ENCODE assay signal across 24 cellular contexts in the genomic region with DNA sequence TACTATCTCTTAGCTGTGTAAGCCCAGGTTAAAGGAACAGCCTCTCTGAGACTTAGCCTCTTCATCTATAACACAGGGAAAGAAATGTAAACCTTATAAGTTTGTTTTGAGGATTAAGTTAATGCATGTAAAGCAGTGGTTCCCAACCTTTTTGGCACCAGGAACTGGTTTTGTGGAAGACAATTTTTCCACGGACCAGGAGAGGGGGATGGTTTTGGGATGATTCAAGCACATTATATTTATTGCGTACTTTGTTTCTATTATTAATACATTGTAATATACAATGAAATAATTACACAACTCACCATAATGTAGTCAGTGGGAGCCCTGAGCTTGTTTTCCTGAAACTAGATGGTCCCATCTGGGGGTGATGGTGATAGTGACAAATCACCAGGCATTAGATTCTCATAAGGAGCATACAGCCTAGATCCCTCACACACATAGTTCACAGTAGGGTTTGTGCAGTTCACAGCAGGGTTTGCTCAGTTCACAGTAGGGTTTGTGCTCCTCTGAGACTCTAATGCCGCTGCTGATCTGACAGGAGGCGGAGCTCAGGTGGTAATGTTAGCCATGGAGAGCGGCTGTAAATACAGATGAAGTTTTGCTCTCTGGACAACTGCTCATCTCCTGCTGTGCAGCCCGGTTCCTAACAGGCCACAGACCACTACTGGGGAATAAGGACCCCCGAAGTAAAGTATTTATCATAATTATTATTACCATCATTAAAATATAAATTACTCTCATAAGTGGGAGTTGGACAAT.
"Had no signal": no experiment of that assay in that cellular context is flagged by ENCODE, and none has a peak within 500 bp of the region (broad histone marks: within the 10 kb centered on the region; RNA-seq: fewer than 3 reads in every experiment).

No MANE protein-coding gene starts in this region.

- H3K4me3 Mint-ChIP-seq: activated CD4-positive, alpha-beta T cell treated with anti-CD3 and anti-CD28 coated beads, Interleukin-2, amount 10 ng/mL, durations not matched to agents 7 days and 5 days; activated CD8-positive, alpha-beta T cell treated with anti-CD3 and anti-CD28 coated beads, Interleukin-2, amount 10 ng/mL, durations not matched to agents 7 days and 5 days; natural killer cell; stimulated activated naive CD8-positive, alpha-beta T cell treated with anti-CD3 and anti-CD28 coated beads, Interleukin-15, Interleukin-2, amounts not matched to agents 100 ng/mL and 50 ng/mL, for 24 hours; T-cell; T-helper 2 cell treated with Interferon-gamma antibody and Interleukin-4, amounts not matched to agents 5 μg/mL and 100 μg/mL, for 36 hours had no signal

- ATAC-seq: activated CD8-positive, alpha-beta T cell treated with anti-CD3 and anti-CD28 coated beads, Interleukin-2, amount 10 ng/mL, durations not matched to agents 7 days and 5 days; activated naive CD4-positive, alpha-beta T cell treated with anti-CD3 and anti-CD28 coated beads, Interleukin-2, amount 50 U/mL, for 72 hours; natural killer cell; T-cell; upper lobe of right lung had no signal

- H3K4me1 ChIP-seq: prostate gland had no signal

- DNase-seq: activated CD4-positive, alpha-beta T cell treated with anti-CD3 and anti-CD28 coated beads, Interleukin-2, amount 10 ng/mL, durations not matched to agents 7 days and 5 days; activated CD4-positive, CD25-positive, alpha-beta regulatory T cell treated with anti-CD3 and anti-CD28 coated beads, Interleukin-2, amount 50 U/mL, for 72 hours; activated CD8-positive, alpha-beta T cell treated with anti-CD3 and anti-CD28 coated beads, Interleukin-2, amount 10 ng/mL, durations not matched to agents 7 days and 5 days; activated gamma-delta T cell treated with Interleukin-2 at 50 U/mL for 16 hours; adrenal gland; dermis blood vessel endothelial cell; effector CD8-positive, alpha-beta T cell; erythroblast; hypothalamus; left ventricle myocardium inferior; midbrain; natural killer cell; ovary; stimulated activated CD4-positive, alpha-beta T cell treated with anti-CD3 and anti-CD28 coated beads, Interleukin-1b, Interleukin-23, amount 100 ng/mL, for 48 hours; T-cell; thyroid gland; upper lobe of right lung; WERI-Rb-1 had no signal

- H3K4me3 ChIP-seq: adrenal gland, ascending aorta, left ventricle myocardium inferior, ovary, prostate gland, right atrium auricular region, thyroid gland, upper lobe of right lung had no signal

- H3K27ac ChIP-seq: adrenal gland, left ventricle myocardium inferior, ovary, prostate gland, thyroid gland, upper lobe of right lung, WERI-Rb-1 had no signal

- H3K36me3 ChIP-seq: adrenal gland, ascending aorta, left ventricle myocardium inferior, ovary, prostate gland, right atrium auricular region, thyroid gland, upper lobe of right lung, WERI-Rb-1 had no signal

- H3K36me3 Mint-ChIP-seq: activated naive CD4-positive, alpha-beta T cell treated with anti-CD3 and anti-CD28 coated beads, Interleukin-2, amount 50 U/mL, for 72 hours; natural killer cell; T-cell had no signal

- H3K27ac Mint-ChIP-seq: activated CD4-positive, alpha-beta T cell treated with anti-CD3 and anti-CD28 coated beads, Interleukin-2, amount 10 ng/mL, durations not matched to agents 7 days and 5 days; activated CD8-positive, alpha-beta T cell treated with anti-CD3 and anti-CD28 coated beads, Interleukin-2, amount 10 ng/mL, durations not matched to agents 7 days and 5 days; activated naive CD4-positive, alpha-beta T cell treated with anti-CD3 and anti-CD28 coated beads, Interleukin-2, amount 50 U/mL, for 72 hours; natural killer cell; stimulated activated naive CD8-positive, alpha-beta T cell treated with anti-CD3 and anti-CD28 coated beads, Interleukin-15, Interleukin-2, amounts not matched to agents 100 ng/mL and 50 ng/mL, for 24 hours; T-cell; T-helper 2 cell treated with Interferon-gamma antibody and Interleukin-4, amounts not matched to agents 5 μg/mL and 100 μg/mL, for 36 hours had no signal

- H3K27me3 Mint-ChIP-seq: activated CD4-positive, alpha-beta T cell treated with anti-CD3 and anti-CD28 coated beads, Interleukin-2, amount 10 ng/mL, durations not matched to agents 7 days and 5 days; stimulated activated naive CD8-positive, alpha-beta T cell treated with anti-CD3 and anti-CD28 coated beads, Interleukin-15, Interleukin-2, amounts not matched to agents 100 ng/mL and 50 ng/mL, for 24 hours; T-cell had no signal

- H3K9me3 ChIP-seq: adrenal gland, ascending aorta, left ventricle myocardium inferior, ovary, prostate gland, right atrium auricular region, thyroid gland, upper lobe of right lung had no signal

- H3K4me1 Mint-ChIP-seq: natural killer cell had no signal

- H3K9me3 Mint-ChIP-seq: activated CD4-positive, alpha-beta T cell treated with anti-CD3 and anti-CD28 coated beads, Interleukin-2, amount 10 ng/mL, durations not matched to agents 7 days and 5 days; activated naive CD4-positive, alpha-beta T cell treated with anti-CD3 and anti-CD28 coated beads, Interleukin-2, amount 50 U/mL, for 72 hours; natural killer cell; stimulated activated naive CD8-positive, alpha-beta T cell treated with anti-CD3 and anti-CD28 coated beads, Interleukin-15, Interleukin-2, amounts not matched to agents 100 ng/mL and 50 ng/mL, for 24 hours; T-cell; T-helper 2 cell treated with Interferon-gamma antibody and Interleukin-4, amounts not matched to agents 5 μg/mL and 100 μg/mL, for 36 hours had no signal

- H3K27me3 ChIP-seq: adrenal gland, ascending aorta, ovary, right atrium auricular region, thyroid gland, upper lobe of right lung had no signal
